Comparison of ENCODE assay signal across 7 cellular contexts in the genomic region with DNA sequence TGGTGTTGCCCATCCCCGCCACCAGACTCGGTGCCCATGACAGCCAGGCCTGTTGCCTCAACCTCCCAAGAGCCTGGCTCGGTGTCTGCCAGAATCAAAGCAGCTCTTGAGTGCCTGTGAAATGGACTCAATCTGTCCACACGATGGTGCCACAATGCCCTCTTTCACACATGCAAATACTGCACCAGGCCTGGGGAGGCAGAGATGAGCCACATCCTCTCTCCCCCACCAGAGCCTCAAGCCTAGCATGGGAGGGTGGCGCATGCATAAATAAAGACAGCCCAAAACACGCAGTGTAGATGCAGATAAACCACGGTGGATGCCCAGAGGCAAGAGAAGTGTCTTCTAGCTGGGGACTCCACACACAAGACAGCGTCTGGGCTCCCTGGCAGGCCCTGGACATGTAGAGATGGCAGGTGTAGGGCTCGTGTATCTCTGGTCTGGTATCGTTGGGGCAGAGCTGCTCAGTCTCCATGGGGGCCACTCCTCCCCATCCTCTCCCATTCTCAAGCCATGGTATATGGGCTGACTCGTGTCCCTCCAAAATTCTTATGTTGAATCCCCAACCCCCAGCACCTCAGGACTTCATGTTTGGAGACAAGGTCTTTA.
DNase-seq lines count a peak whose midpoint lies in the region; ATAC-seq and TF ChIP-seq lines count a peak whose summit lies in the region.

No MANE protein-coding gene starts in this region.

- H3K27me3 ChIP-seq in dorsolateral prefrontal cortex = no peaks in the 10 kb centered on the region

- TF ChIP-seq CTCF in dorsolateral prefrontal cortex (IDR thresholded peaks at IDR 0.05 in 54 of 56, conservative IDR thresholded peaks at IDR 0.05 in 2 of 56; ENCODE audit: low read depth in 1 of 56, partially characterized antibody in 56 of 56) = peak in 38 of 56 donors; percentile 9 to 61 (median 32)

- H3K27ac ChIP-seq in dorsolateral prefrontal cortex = no peak overlapping the region

- ATAC-seq in GM18520 (IDR thresholded peaks at IDR 0.05; ENCODE audit: unreplicated experiment) (peak; percentile 91), HG02571 (IDR thresholded peaks at IDR 0.05; ENCODE audit: unreplicated experiment) (peak; percentile 75), GM19452 (IDR thresholded peaks at IDR 0.05; ENCODE audit: unreplicated experiment) (no peak)

- H3K4me3 ChIP-seq in dorsolateral prefrontal cortex = no peak overlapping the region

- intact Hi-C loops in dorsolateral prefrontal cortex (cut with DNase I) = loop anchor here in 1 of 2 donors (10.0 kb wide), 1 partner anchor 180 kb away; no protein-coding TSS in a partner anchor

- peak; percentile 20 for DNase-seq in OCI-M1 (lab: John Stamatoyannopoulos, UW)
- peak in 3 of 10 donors; percentile 48 to 77 (median 54) for DNase-seq in dorsolateral prefrontal cortex
- no peak for DNase-seq in SK-N-DZ (ENCODE audit: low spot score)
- no peak for DNase-seq in NCI-H1417 (lab: John Stamatoyannopoulos, UW)
